12 cellular contexts compared by ENCODE assay signal in genomic region chr2:165743442-165743841, GRCh38. TPM values are rescaled to one million over a fixed set of nuclear protein-coding genes. Genes with fewer than 3 reads are reported as not detected.
DNase-seq lines count a peak whose midpoint lies in the region; ATAC-seq and TF ChIP-seq lines count a peak whose summit lies in the region.
"Had no signal": no experiment of that assay in that cellular context is flagged by ENCODE, and none has a peak within 500 bp of the region (broad histone marks: within the 10 kb centered on the region; RNA-seq: fewer than 3 reads in every experiment).

No MANE protein-coding gene starts in this region.

- no peak overlapping the region for H2AK5ac ChIP-seq in H9 (ENCODE audit: insufficient read length, low read length)

- H3K4ac ChIP-seq in H9 (ENCODE audit: low read depth, low read length): no peak overlapping the region

- H3K36me3 Mint-ChIP-seq in IgD-negative memory B cell (peaks cover 2% of the 10 kb centered on the region), H9 (ENCODE audit: insufficient read depth in 1 of 3, low read depth in 3 of 3) (peaks cover 14 to 35% (median 24%) of the 10 kb centered on the region in 3 experiments)
- peaks cover 0 to 9% (median 5%) of the 10 kb centered on the region in 5 donors for H3K36me3 Mint-ChIP-seq in naive thymus-derived CD4-positive, alpha-beta T cell

- no peak for TF ChIP-seq CTCF in H9 (conservative IDR thresholded peaks at IDR 0.05)

- no peak overlapping the region for H2BK12ac ChIP-seq in H9 (ENCODE audit: insufficient read length, low read depth, low read length)

- H3K79me1 ChIP-seq in H9 (ENCODE audit: insufficient read depth, low read depth, low read length, poor library complexity, severe bottlenecking): no peaks in the 10 kb centered on the region

- H4K91ac ChIP-seq in H9 (ENCODE audit: insufficient read length, low read depth, low read length): no peak overlapping the region

- H3K36me3 ChIP-seq in naive thymus-derived CD4-positive, alpha-beta T cell (ENCODE audit: control insufficient read depth in 2 of 3, insufficient read depth in 3 of 3, low read length in 3 of 3): no peaks in the 10 kb centered on the region
- H3K36me3 ChIP-seq: ascending aorta, suprapubic skin had no signal

- H2AFZ ChIP-seq in H9 (ENCODE audit: low read length): no peak overlapping the region

- H2BK15ac ChIP-seq in H9 (ENCODE audit: low read depth, low read length): no peak overlapping the region

- H3K4me2 ChIP-seq in H9 (ENCODE audit: insufficient read depth, insufficient read length, low read length): no peak overlapping the region

- H3K27ac Mint-ChIP-seq in IgD-negative memory B cell (peak overlapping the region in 2 of 3 donors; percentile 7 to 15), H9 (no peak overlapping the region)
- H3K27ac Mint-ChIP-seq in naive thymus-derived CD4-positive, alpha-beta T cell: no peak overlapping the region

- peaks cover 0 to 3% (median 2%) of the 10 kb centered on the region in 3 donors for H3K9me3 Mint-ChIP-seq in IgD-negative memory B cell
- H3K9me3 Mint-ChIP-seq in naive thymus-derived CD4-positive, alpha-beta T cell: peaks cover 0 to 5% (median 0%) of the 10 kb centered on the region in 11 donors
- H3K9me3 Mint-ChIP-seq in H9: peaks cover 6 to 7% of the 10 kb centered on the region in 2 experiments; a peak in 4 of 5 replicates

- no peaks in the 10 kb centered on the region for H3K9me3 ChIP-seq in naive thymus-derived CD4-positive, alpha-beta T cell (ENCODE audit: control insufficient read depth in 2 of 3, low read length in 3 of 3)
- no peaks in the 10 kb centered on the region for H3K9me3 ChIP-seq in H9 (ENCODE audit: control insufficient read depth, low read depth, low read length)
- H3K9me3 ChIP-seq: ascending aorta, suprapubic skin had no signal

- peak; percentile 99 for ATAC-seq in GM19351 (IDR thresholded peaks at IDR 0.05; ENCODE audit: unreplicated experiment)
- ATAC-seq in HG02840 (IDR thresholded peaks at IDR 0.05; ENCODE audit: low FRiP score, unreplicated experiment): peak; percentile 92
- ATAC-seq in naive thymus-derived CD4-positive, alpha-beta T cell: peak; percentile 75

- no peak overlapping the region for H3K9ac ChIP-seq in H9 (ENCODE audit: extremely low read depth, insufficient read length, low read length)

- no peak overlapping the region for H2BK120ac ChIP-seq in H9 (ENCODE audit: low read depth, low read length, poor library complexity, severe bottlenecking)

- POLR2A ChIA-PET in naive thymus-derived CD4-positive, alpha-beta T cell (lab: Charles Lee): no interaction called here

- WGBS in H9 (ENCODE audit: extremely low coverage, insufficient read length, low lambda C conversion rate): no CpG with 5 or more reads among the region's 2 CpGs

- H3K4me1 Mint-ChIP-seq in IgD-negative memory B cell (peaks cover 10 to 14% (median 10%) of the 10 kb centered on the region in 3 donors), H9 (no peaks in the 10 kb centered on the region)
- H3K4me1 Mint-ChIP-seq in naive thymus-derived CD4-positive, alpha-beta T cell: peaks cover 0 to 6% (median 0%) of the 10 kb centered on the region in 7 donors

- no peak overlapping the region for H3K14ac ChIP-seq in H9 (ENCODE audit: insufficient read depth, low read length)

- peaks cover 1% of the 10 kb centered on the region for H3K27me3 Mint-ChIP-seq in IgD-negative memory B cell
- H3K27me3 Mint-ChIP-seq in naive thymus-derived CD4-positive, alpha-beta T cell: peaks cover 0 to 4% (median 0%) of the 10 kb centered on the region in 5 donors
- no peaks in the 10 kb centered on the region for H3K27me3 Mint-ChIP-seq in H9 (ENCODE audit: low read depth)

- no peak overlapping the region for H3K56ac ChIP-seq in H9 (ENCODE audit: insufficient read length, low read depth, low read length)

- no peak for DNase-seq in naive thymus-derived CD4-positive, alpha-beta T cell
- no peak for DNase-seq in DMS53 (lab: John Stamatoyannopoulos, UW)
- DNase-seq in H9: no peak
- no peak for DNase-seq in caudate nucleus (lab: John Stamatoyannopoulos, UW)
- no peak for DNase-seq in activated CD8-positive, alpha-beta memory T cell treated with anti-CD3 and anti-CD28 coated beads for 24 hours
- DNase-seq: activated CD4-positive, alpha-beta T cell treated with anti-CD3 and anti-CD28 coated beads for 4 hours; small intestine had no signal

- H2BK5ac ChIP-seq in H9 (ENCODE audit: insufficient read length, low read length): no peak overlapping the region

- H4K5ac ChIP-seq in H9 (ENCODE audit: insufficient read length, low read depth, low read length): no peak overlapping the region

- no peak overlapping the region for H3K27ac ChIP-seq in naive thymus-derived CD4-positive, alpha-beta T cell (ENCODE audit: low read depth, low read length)
- H3K27ac ChIP-seq in H9 (ENCODE audit: insufficient read length, low read depth, low read length): no peak overlapping the region
- H3K27ac ChIP-seq in caudate nucleus (ENCODE audit: low read depth, low read length): no peak overlapping the region
- H3K27ac ChIP-seq: ascending aorta, suprapubic skin had no signal

- no peak overlapping the region for H3K4me3 ChIP-seq in naive thymus-derived CD4-positive, alpha-beta T cell (ENCODE audit: low read length)
- H3K4me3 ChIP-seq: ascending aorta, suprapubic skin had no signal

- no peaks in the 10 kb centered on the region for H3K4me1 ChIP-seq in naive thymus-derived CD4-positive, alpha-beta T cell (ENCODE audit: control insufficient read depth in 2 of 2, insufficient read depth in 2 of 2, low read length in 2 of 2)
- H3K4me1 ChIP-seq in H9 (ENCODE audit: insufficient read depth, low read length): no peaks in the 10 kb centered on the region
- H3K4me1 ChIP-seq: ascending aorta, suprapubic skin had no signal

- peaks cover 0 to 3% of the 10 kb centered on the region in 2 donors for H3K27me3 ChIP-seq in naive thymus-derived CD4-positive, alpha-beta T cell (ENCODE audit: control insufficient read depth in 2 of 2, insufficient read depth in 2 of 2, low read length in 2 of 2)
- H3K27me3 ChIP-seq in H9 (ENCODE audit: insufficient read depth, low read length): no peaks in the 10 kb centered on the region
- H3K27me3 ChIP-seq: ascending aorta, suprapubic skin had no signal

- no peaks in the 10 kb centered on the region for H3K23me2 ChIP-seq in H9 (ENCODE audit: insufficient read length, low read depth, low read length, poor library complexity, severe bottlenecking)

- no peak overlapping the region for H3K18ac ChIP-seq in H9 (ENCODE audit: insufficient read length, low read depth, low read length)

- H3T11ph ChIP-seq in H9 (ENCODE audit: low read length): no peak overlapping the region

- H2BK20ac ChIP-seq in H9 (ENCODE audit: low read depth, low read length, poor library complexity, severe bottlenecking): no peak overlapping the region

- intact Hi-C loops in naive thymus-derived CD4-positive, alpha-beta T cell (cut with micrococcal nuclease): no loop called here

- no peaks in the 10 kb centered on the region for H4K20me1 ChIP-seq in H9 (ENCODE audit: control insufficient read depth, insufficient read depth, insufficient read length)

- no peaks in the 10 kb centered on the region; the same call in 1 of the 2 replicates for H3K79me2 ChIP-seq in H9 (ENCODE audit: insufficient read depth, low read length)

- no peak overlapping the region for H3K4me3 Mint-ChIP-seq in IgD-negative memory B cell
- no peak overlapping the region for H3K4me3 Mint-ChIP-seq in naive thymus-derived CD4-positive, alpha-beta T cell
- H3K4me3 Mint-ChIP-seq in H9: no peak overlapping the region

- H3K23ac ChIP-seq in H9 (ENCODE audit: insufficient read length, low read depth, low read length): no peak overlapping the region

- CTCF ChIA-PET in naive thymus-derived CD4-positive, alpha-beta T cell (lab: Charles Lee): no interaction called here

- H4K8ac ChIP-seq in H9 (replicated peaks; ENCODE audit: insufficient read length, low read depth, low read length): no peak overlapping the region

RNA-seq across cellular contexts. Expression of gene GALNT3, which starts 50.6 kb away (rescaled TPM):
- polyA plus RNA-seq in IgD-negative memory B cell: 4.1 TPM
- total RNA-seq in naive thymus-derived CD4-positive, alpha-beta T cell: 10 to 100 TPM in 2 of 5 experiments, 1 to 10 TPM in 3; 2.5 to 20.3 (median 3.7) TPM
- polyA plus RNA-seq in naive thymus-derived CD4-positive, alpha-beta T cell: not detected
- total RNA-seq in H9 (2021): 17.3 and 18.5 TPM in 2 replicates

Comparison
In these comparisons a context has a peak if more than half of its experiments do, and no peak if none do; other contexts are left out.
1. H3K27ac Mint-ChIP-seq: peak in IgD-negative memory B cell (2 of 3); none in naive thymus-derived CD4-positive, alpha-beta T cell (0 of 9) and H9 (0 of 3).
2. Peak in every context shown above with its lines, with median percentiles within 50 percentile points of each other: ATAC-seq.